ENCODE assay signal across 8 cellular contexts in the genomic region with DNA sequence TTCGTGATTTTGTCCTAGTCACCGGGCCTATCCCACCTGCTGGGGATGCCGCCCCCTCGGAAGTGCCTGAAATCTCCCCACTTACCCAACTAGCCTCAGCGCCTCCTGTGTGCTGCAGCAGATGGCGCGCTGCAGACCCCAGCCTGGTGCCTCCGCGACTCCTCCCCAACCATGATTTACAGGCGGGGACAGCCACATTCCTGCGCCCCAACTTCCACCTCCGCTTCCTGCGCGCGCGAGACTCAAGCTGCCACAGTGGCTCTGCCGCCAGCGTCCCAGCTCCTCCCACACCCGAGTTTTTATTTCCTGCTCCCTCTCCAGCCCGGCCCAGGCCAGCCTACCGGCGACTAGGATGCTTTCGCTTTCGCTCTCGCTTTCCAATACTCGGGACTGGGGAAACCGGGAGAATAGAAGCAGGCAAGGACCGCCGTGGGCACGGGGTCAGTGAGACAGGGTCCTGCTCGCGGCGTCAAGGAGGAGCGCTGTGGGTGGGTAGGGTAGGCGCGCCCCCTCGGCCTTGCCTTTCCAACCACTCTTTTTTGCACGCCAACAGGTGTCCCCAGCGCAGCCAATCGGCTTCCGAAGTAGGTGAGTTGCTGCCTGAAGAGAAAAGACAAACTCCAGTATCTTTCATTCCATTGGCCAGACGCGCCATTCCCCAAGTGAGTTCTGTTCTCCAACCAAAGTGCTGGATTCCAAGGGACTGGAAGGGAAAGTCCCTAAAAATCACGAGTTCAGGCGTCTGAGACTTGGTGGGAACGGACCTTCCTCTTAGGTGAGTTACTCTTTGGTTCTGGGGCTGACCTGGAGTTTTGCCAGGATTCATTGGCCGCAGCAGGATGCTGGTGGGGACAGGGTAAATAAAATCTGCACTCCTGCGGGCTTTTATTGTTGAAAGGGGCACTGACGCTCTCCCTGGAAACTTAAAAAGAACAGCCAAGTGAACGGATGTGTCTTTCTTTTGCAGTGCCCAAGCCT.
A peak's percentile ranks its signal among the peaks of the same experiment; 100 is the strongest.
DNase-seq lines count a peak whose midpoint lies in the region; ATAC-seq lines count a peak whose summit lies in the region.

TSS of gene FAM111A (plus strand) at position 327 of the 978 bp plus-strand sequence. CDS start 6,017 bp downstream, outside the sequence.

- H3K36me3 Mint-ChIP-seq in activated naive CD4-positive, alpha-beta T cell treated with anti-CD3 and anti-CD28 coated beads, Interleukin-2, amount 10 ng/mL, durations not matched to agents 7 days and 5 days: peaks cover 29% of the 10 kb centered on the region

- no peaks in the 10 kb centered on the region for H3K9me3 Mint-ChIP-seq in activated naive CD4-positive, alpha-beta T cell treated with anti-CD3 and anti-CD28 coated beads, Interleukin-2, amount 10 ng/mL, durations not matched to agents 7 days and 5 days

- H3K4me1 Mint-ChIP-seq in activated naive CD4-positive, alpha-beta T cell treated with anti-CD3 and anti-CD28 coated beads, Interleukin-2, amount 10 ng/mL, durations not matched to agents 7 days and 5 days: peaks cover 64% of the 10 kb centered on the region

- ATAC-seq in GM21825 (IDR thresholded peaks at IDR 0.05; ENCODE audit: unreplicated experiment): peak; percentile 64

- peak within 1 kb of the TSS; percentile 58 for H3K9ac ChIP-seq in SK-N-MC (ENCODE audit: insufficient read length)

- peak within 1 kb of the TSS; percentile 90 for H3K4me3 Mint-ChIP-seq in activated naive CD4-positive, alpha-beta T cell treated with anti-CD3 and anti-CD28 coated beads, Interleukin-2, amount 10 ng/mL, durations not matched to agents 7 days and 5 days

- peaks cover 3% of the 10 kb centered on the region; the same call in 1 of the 2 replicates for H3K36me3 ChIP-seq in SK-N-MC (ENCODE audit: insufficient read depth, low read length)

- no peaks in the 10 kb centered on the region for H3K9me3 ChIP-seq in SK-N-MC (ENCODE audit: low read depth, low read length)

- CTCF ChIA-PET in activated naive CD4-positive, alpha-beta T cell treated with anti-CD3 and anti-CD28 coated beads, Interleukin-2, amount 10 ng/mL, durations not matched to agents 7 days and 5 days (lab: Charles Lee): interaction anchor here (1.0 to 9.6 kb wide), 7 partner anchors 10 to 84 kb away, joined by 3 to 113 read pairs (median 4); partner anchors contain the start of genes DTX4 and FAM111B

- DNase-seq in EL (peak; percentile 96), Kasumi-1 (lab: John Stamatoyannopoulos, UW) (peak; percentile 87 to 90), SK-N-MC (ENCODE audit: low read depth, low spot score) (no peak), globus pallidus (ENCODE audit: low spot score) (peak; percentile 74), non-pigmented ciliary epithelial cell (ENCODE audit: low read depth) (peak; percentile 54), substantia nigra (lab: John Stamatoyannopoulos, UW) (peak in 46 of 49 donors; percentile 25 to 78 (median 59))
- DNase-seq in activated naive CD4-positive, alpha-beta T cell treated with anti-CD3 and anti-CD28 coated beads, Interleukin-2, amount 10 ng/mL, durations not matched to agents 7 days and 5 days: peak; percentile 96

- no peaks in the 10 kb centered on the region for H3K27me3 Mint-ChIP-seq in activated naive CD4-positive, alpha-beta T cell treated with anti-CD3 and anti-CD28 coated beads, Interleukin-2, amount 10 ng/mL, durations not matched to agents 7 days and 5 days

- H3K27ac Mint-ChIP-seq in activated naive CD4-positive, alpha-beta T cell treated with anti-CD3 and anti-CD28 coated beads, Interleukin-2, amount 10 ng/mL, durations not matched to agents 7 days and 5 days: peak within 1 kb of the TSS; percentile 97

- H3K4me3 ChIP-seq in SK-N-MC: peak within 1 kb of the TSS; percentile 84

- no peak within 1 kb of the TSS for H3K27ac ChIP-seq in SK-N-MC
- H3K27ac ChIP-seq in substantia nigra (ENCODE audit: low read depth, low read length, poor library complexity, severe bottlenecking): peak within 1 kb of the TSS; percentile 39
